In the genomic region with DNA sequence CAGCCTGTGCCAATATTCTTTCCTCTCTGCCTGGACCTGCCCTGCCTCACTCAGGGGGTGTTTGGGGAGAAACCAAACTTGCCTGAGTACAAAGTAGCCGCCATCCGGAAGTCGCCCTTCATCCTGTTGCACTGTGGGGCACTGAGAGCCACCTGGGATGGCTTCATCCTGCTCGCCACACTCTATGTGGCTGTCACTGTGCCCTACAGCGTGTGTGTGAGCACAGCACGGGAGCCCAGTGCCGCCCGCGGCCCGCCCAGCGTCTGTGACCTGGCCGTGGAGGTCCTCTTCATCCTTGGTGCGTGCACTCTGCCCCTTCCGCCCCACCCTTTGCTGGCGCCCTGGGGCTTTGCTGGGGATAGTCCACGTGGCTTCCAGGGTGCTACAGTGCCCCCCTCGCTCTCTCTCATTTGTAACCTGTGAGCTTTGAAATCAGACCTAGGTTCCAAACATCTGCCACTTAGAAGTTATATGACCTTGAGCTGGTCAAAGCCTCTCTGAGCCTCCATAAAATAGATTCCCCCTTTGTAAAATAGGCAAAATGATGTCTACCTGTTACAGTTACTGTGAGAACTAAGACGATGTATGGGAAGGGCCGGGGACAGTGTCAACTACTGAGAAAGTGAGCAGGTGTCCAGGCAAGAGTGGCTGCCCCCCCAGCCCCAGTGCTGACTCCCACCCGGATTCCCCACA, we compare ENCODE assay signal across 21 cellular contexts. TPM values are rescaled to one million over a fixed set of nuclear protein-coding genes. Genes with fewer than 3 reads are reported as not detected.
DNase-seq lines count a peak whose midpoint lies in the region; ATAC-seq, FAIRE-seq and TF ChIP-seq lines count a peak whose summit lies in the region.
"Had no signal": no experiment of that assay in that cellular context is flagged by ENCODE, and none has a peak within 500 bp of the region (broad histone marks: within the 10 kb centered on the region; RNA-seq: fewer than 3 reads in every experiment).

No MANE protein-coding gene starts in this region.

- TF ChIP-seq CTCF in endothelial cell of umbilical vein (IDR thresholded peaks at IDR 0.05; ENCODE audit: extremely low read depth in 1 of 2, insufficient read depth in 1 of 2, low read depth in 1 of 2, low read length in 2 of 2) (no peak), neural progenitor cell (IDR thresholded peaks at IDR 0.05) (no peak)

- H3K9ac ChIP-seq in endothelial cell of umbilical vein (replicated peaks; ENCODE audit: extremely low read depth, insufficient read depth, low read length) (no peak overlapping the region), neural progenitor cell (no peak overlapping the region)

- H3K4me3 Mint-ChIP-seq in activated CD4-positive, alpha-beta T cell treated with anti-CD3 and anti-CD28 coated beads for 36 hours, result no peak overlapping the region
- peak overlapping the region; percentile 18 for H3K4me3 Mint-ChIP-seq in neural progenitor cell
- H3K4me3 Mint-ChIP-seq: B cell; T-helper 1 cell treated with Interleukin-12 subunit alpha and Interleukin-12 subunit beta and Interleukin-4 antibody, amounts not matched to agents 30 μg/mL and 1 μg/mL, for 36 hours had no signal

- peaks cover 7% of the 10 kb centered on the region for H3K4me1 Mint-ChIP-seq in activated CD4-positive, alpha-beta T cell treated with anti-CD3 and anti-CD28 coated beads for 36 hours
- peaks cover 30% of the 10 kb centered on the region for H3K4me1 Mint-ChIP-seq in neural progenitor cell

- H3K27me3 ChIP-seq in H7 (ENCODE audit: control insufficient read depth, insufficient read depth, low read length) (peaks cover 91% of the 10 kb centered on the region), endothelial cell of umbilical vein (ENCODE audit: control insufficient read depth in 2 of 2, insufficient read depth in 2 of 2, low read length in 2 of 2) (peaks cover 15 to 18% of the 10 kb centered on the region in 2 experiments), neural progenitor cell (peaks cover 100% of the 10 kb centered on the region)
- H3K27me3 ChIP-seq: body of pancreas had no signal

- POLR2A ChIA-PET in activated CD4-positive, alpha-beta T cell treated with anti-CD3 and anti-CD28 coated beads for 36 hours (lab: Charles Lee), result no interaction called here
- POLR2A ChIA-PET in endothelial cell of umbilical vein (lab: Charles Lee), result no interaction called here

- no peaks in the 10 kb centered on the region for H3K9me1 ChIP-seq in endothelial cell of umbilical vein (replicated peaks; ENCODE audit: control insufficient read depth, extremely low read depth, insufficient read depth, low read length)

- H3K9me3 ChIP-seq in endothelial cell of umbilical vein (replicated peaks; ENCODE audit: control insufficient read depth, insufficient read depth, low read length) (no peaks in the 10 kb centered on the region), neural progenitor cell (ENCODE audit: low read depth) (no peaks in the 10 kb centered on the region)
- H3K9me3 ChIP-seq: A549, body of pancreas had no signal

- H3K27ac ChIP-seq in endothelial cell of umbilical vein (ENCODE audit: insufficient read depth, low read depth, low read length) (no peak overlapping the region), neural progenitor cell (no peak overlapping the region)
- H3K27ac ChIP-seq: A549, body of pancreas, foreskin keratinocyte had no signal

- TF ChIP-seq POLR2A in endothelial cell of umbilical vein (IDR thresholded peaks at IDR 0.05; ENCODE audit: low read depth, low read length), result no peak

- no peaks in the 10 kb centered on the region for H4K20me1 ChIP-seq in endothelial cell of umbilical vein (replicated peaks; ENCODE audit: control insufficient read depth, extremely low read depth, insufficient read depth, low read length)
- H4K20me1 ChIP-seq in neural progenitor cell (ENCODE audit: low read depth), result peaks cover 22% of the 10 kb centered on the region

- dilution Hi-C loops in endothelial cell of umbilical vein (cut with MboI; ENCODE audit: extremely low pct_ligation_motif_present, low sequenced_read_pairs), result no loop called here

- peak overlapping the region; percentile 17 for H3K27ac Mint-ChIP-seq in activated CD4-positive, alpha-beta T cell treated with anti-CD3 and anti-CD28 coated beads for 36 hours
- no peak overlapping the region for H3K27ac Mint-ChIP-seq in neural progenitor cell
- H3K27ac Mint-ChIP-seq: B cell; T-helper 1 cell treated with Interleukin-12 subunit alpha and Interleukin-12 subunit beta and Interleukin-4 antibody, amounts not matched to agents 30 μg/mL and 1 μg/mL, for 36 hours had no signal

- no peak for DNase-seq in activated CD4-positive, alpha-beta T cell treated with anti-CD3 and anti-CD28 coated beads for 36 hours
- no peak for DNase-seq in activated CD4-positive, alpha-beta T cell treated with anti-CD3 and anti-CD28 coated beads for 1 hour
- DNase-seq in H7, result peak; percentile 58
- no peak for DNase-seq in endothelial cell of umbilical vein (ENCODE audit: low read depth, low spot score)
- DNase-seq in neural progenitor cell (ENCODE audit: low spot score), result no peak
- DNase-seq in NCI-H128 (lab: John Stamatoyannopoulos, UW; ENCODE audit: unreplicated experiment), result no peak
- no peak for DNase-seq in effector CD8-positive, alpha-beta T cell (lab: John Stamatoyannopoulos, UW)
- DNase-seq: activated CD4-positive, alpha-beta T cell treated with anti-CD3 and anti-CD28 coated beads, Interleukin-2, amount 50 U/mL, for 4 hours; body of pancreas; COR-L47; DND-41; foreskin keratinocyte; kidney glomerular epithelial cell; MV-4-11 had no signal

- no peaks in the 10 kb centered on the region for H3K9me3 Mint-ChIP-seq in activated CD4-positive, alpha-beta T cell treated with anti-CD3 and anti-CD28 coated beads for 36 hours (ENCODE audit: low read depth)
- peaks cover 2% of the 10 kb centered on the region for H3K9me3 Mint-ChIP-seq in neural progenitor cell
- H3K9me3 Mint-ChIP-seq: T-helper 1 cell treated with Interleukin-12 subunit alpha and Interleukin-12 subunit beta and Interleukin-4 antibody, amounts not matched to agents 30 μg/mL and 1 μg/mL, for 36 hours had no signal

- peaks cover 11% of the 10 kb centered on the region for H3F3A ChIP-seq in neural progenitor cell (ENCODE audit: low read depth)

- H3K4me2 ChIP-seq in endothelial cell of umbilical vein (ENCODE audit: insufficient read depth, low read length) (no peak overlapping the region), neural progenitor cell (no peak overlapping the region)
- H3K4me2 ChIP-seq: A549 had no signal

- no peaks in the 10 kb centered on the region for H3K79me2 ChIP-seq in endothelial cell of umbilical vein (ENCODE audit: control insufficient read depth, insufficient read depth, low read length)
- H3K79me2 ChIP-seq in neural progenitor cell (ENCODE audit: low read depth), result no peaks in the 10 kb centered on the region

- H3K4me1 ChIP-seq in endothelial cell of umbilical vein (ENCODE audit: control insufficient read depth, extremely low read depth, insufficient read depth, low read length) (no peaks in the 10 kb centered on the region), neural progenitor cell (peaks cover 6% of the 10 kb centered on the region)

- CTCF ChIA-PET in activated CD4-positive, alpha-beta T cell treated with anti-CD3 and anti-CD28 coated beads for 36 hours (lab: Charles Lee), result interaction anchor here (0.9 to 1.5 kb wide), 5 partner anchors 9 to 185 kb away, joined by 3 to 9 read pairs (median 3); no protein-coding TSS in a partner anchor
- CTCF ChIA-PET in endothelial cell of umbilical vein (lab: Charles Lee), result interaction anchor here (0.9 to 2.1 kb wide), 3 partner anchors 185 to 248 kb away, joined by 3 to 9 read pairs (median 4); a partner anchor contains a TSS

- intact Hi-C loops in activated CD4-positive, alpha-beta T cell treated with anti-CD3 and anti-CD28 coated beads for 36 hours (cut with DNase I, micrococcal nuclease), result no loop called here
- intact Hi-C loops in endothelial cell of umbilical vein (cut with micrococcal nuclease), result no loop called here

- H3K36me3 Mint-ChIP-seq in activated CD4-positive, alpha-beta T cell treated with anti-CD3 and anti-CD28 coated beads for 36 hours (ENCODE audit: low read depth), result no peaks in the 10 kb centered on the region
- peaks cover 2% of the 10 kb centered on the region for H3K36me3 Mint-ChIP-seq in neural progenitor cell

- H3K27me3 Mint-ChIP-seq in activated CD4-positive, alpha-beta T cell treated with anti-CD3 and anti-CD28 coated beads for 36 hours, result peaks cover 16% of the 10 kb centered on the region
- peaks cover 50% of the 10 kb centered on the region for H3K27me3 Mint-ChIP-seq in neural progenitor cell (ENCODE audit: insufficient read depth, low read depth)

- no peak for ATAC-seq in activated CD4-positive, alpha-beta T cell treated with anti-CD3 and anti-CD28 coated beads for 36 hours
- no peak for ATAC-seq in GM18519 (IDR thresholded peaks at IDR 0.05; ENCODE audit: low FRiP score, unreplicated experiment)
- ATAC-seq: A549, body of pancreas, foreskin keratinocyte, GM12878 had no signal

- H3K36me3 ChIP-seq in H7 (replicated peaks; ENCODE audit: control insufficient read depth, insufficient read depth, low read length) (no peaks in the 10 kb centered on the region), endothelial cell of umbilical vein (ENCODE audit: control insufficient read depth in 2 of 2, extremely low read depth in 1 of 2, insufficient read depth in 2 of 2, low read length in 2 of 2) (no peaks in the 10 kb centered on the region), neural progenitor cell (no peaks in the 10 kb centered on the region)

- BruUV-seq in endothelial cell of umbilical vein (replicated peaks; lab: Mats Ljungman, UMichigan), result no TSS peak

- no peak for FAIRE-seq in endothelial cell of umbilical vein (lab: Jason Lieb, UNC)
- FAIRE-seq: A549, GM12878, H54 had no signal

- H3K4me3 ChIP-seq in H7 (ENCODE audit: insufficient read depth, low read depth, low read length) (no peak overlapping the region), endothelial cell of umbilical vein (replicated peaks in 1 of 3; ENCODE audit: insufficient read depth in 1 of 3, low read depth in 1 of 3, low read length in 3 of 3) (no peak overlapping the region), neural progenitor cell (no peak overlapping the region)
- H3K4me3 ChIP-seq: A549, body of pancreas, GM12878 had no signal

- H2AFZ ChIP-seq in endothelial cell of umbilical vein (ENCODE audit: low read depth, low read length), result no peak overlapping the region
- no peak overlapping the region for H2AFZ ChIP-seq in neural progenitor cell (replicated peaks)

RNA-seq across cellular contexts. Expression of a gene that starts 4.5 kb away (rescaled TPM):
- 1 to 10 TPM; 2.4 to 3.3 TPM for total RNA-seq in activated CD4-positive, alpha-beta T cell treated with anti-CD3 and anti-CD28 coated beads for 36 hours
- total RNA-seq in H7 (2014; rRNA removed; shearing (Covaris generic)), result 0.97 TPM in 1 of 2 replicates, not detected in the other
- total RNA-seq in endothelial cell of umbilical vein (0.13 and 0.18 TPM in 2 replicates), neural progenitor cell (ENCODE audit: low replicate concordance) (0.19 TPM in 1 of 2 replicates, not detected in the other)
- 0.13 and 0.14 TPM in 2 replicates for polyA plus RNA-seq in endothelial cell of umbilical vein
- 0.14 and 0.18 TPM in 2 replicates for polyA plus RNA-seq in endothelial cell of umbilical vein (2011; cell fraction: cytosol; rRNA removed)
- polyA plus RNA-seq in endothelial cell of umbilical vein (2011; cell fraction: nucleus; rRNA removed), result 0.37 and 0.43 TPM in 2 replicates
- polyA plus RNA-seq in endothelial cell of umbilical vein (2012), result 0.05 and 0.25 TPM in 2 replicates
- polyA minus RNA-seq in endothelial cell of umbilical vein, result 0.06 and 0.07 TPM in 2 replicates
- polyA minus RNA-seq in endothelial cell of umbilical vein (2011; cell fraction: cytosol; rRNA and poly(A)+ RNA removed), result not detected
- polyA minus RNA-seq in endothelial cell of umbilical vein (2011; cell fraction: nucleus; rRNA and poly(A)+ RNA removed), result 0.14 TPM in 1 of 2 replicates, not detected in the other
- total RNA-seq: subcutaneous adipose tissue had no signal

RNA-seq across cellular contexts. Expression of a gene that starts 24.6 kb away (rescaled TPM):
- total RNA-seq in activated CD4-positive, alpha-beta T cell treated with anti-CD3 and anti-CD28 coated beads for 36 hours, result 10 to 100 TPM; 48.2 to 58.2 TPM
- total RNA-seq in H7 (2014; rRNA removed; shearing (Covaris generic)), result 113 and 124 TPM in 2 replicates
- total RNA-seq in endothelial cell of umbilical vein (71.1 and 78.5 TPM in 2 replicates), neural progenitor cell (ENCODE audit: low replicate concordance) (62.4 and 91.5 TPM in 2 replicates)
- 99.3 and 110 TPM in 2 replicates for polyA plus RNA-seq in endothelial cell of umbilical vein
- 86.8 and 92.2 TPM in 2 replicates for polyA plus RNA-seq in endothelial cell of umbilical vein (2011; cell fraction: cytosol; rRNA removed)
- polyA plus RNA-seq in endothelial cell of umbilical vein (2011; cell fraction: nucleus; rRNA removed), result 211 and 229 TPM in 2 replicates
- polyA plus RNA-seq in endothelial cell of umbilical vein (2012), result 50.6 and 53.8 TPM in 2 replicates
- polyA minus RNA-seq in endothelial cell of umbilical vein, result 92.6 and 97.7 TPM in 2 replicates
- 54.7 TPM for polyA minus RNA-seq in endothelial cell of umbilical vein (2011; cell fraction: cytosol; rRNA and poly(A)+ RNA removed)
- 36.2 and 43.6 TPM in 2 replicates for polyA minus RNA-seq in endothelial cell of umbilical vein (2011; cell fraction: nucleus; rRNA and poly(A)+ RNA removed)
